8 cellular contexts compared by ENCODE assay signal in the genomic region with DNA sequence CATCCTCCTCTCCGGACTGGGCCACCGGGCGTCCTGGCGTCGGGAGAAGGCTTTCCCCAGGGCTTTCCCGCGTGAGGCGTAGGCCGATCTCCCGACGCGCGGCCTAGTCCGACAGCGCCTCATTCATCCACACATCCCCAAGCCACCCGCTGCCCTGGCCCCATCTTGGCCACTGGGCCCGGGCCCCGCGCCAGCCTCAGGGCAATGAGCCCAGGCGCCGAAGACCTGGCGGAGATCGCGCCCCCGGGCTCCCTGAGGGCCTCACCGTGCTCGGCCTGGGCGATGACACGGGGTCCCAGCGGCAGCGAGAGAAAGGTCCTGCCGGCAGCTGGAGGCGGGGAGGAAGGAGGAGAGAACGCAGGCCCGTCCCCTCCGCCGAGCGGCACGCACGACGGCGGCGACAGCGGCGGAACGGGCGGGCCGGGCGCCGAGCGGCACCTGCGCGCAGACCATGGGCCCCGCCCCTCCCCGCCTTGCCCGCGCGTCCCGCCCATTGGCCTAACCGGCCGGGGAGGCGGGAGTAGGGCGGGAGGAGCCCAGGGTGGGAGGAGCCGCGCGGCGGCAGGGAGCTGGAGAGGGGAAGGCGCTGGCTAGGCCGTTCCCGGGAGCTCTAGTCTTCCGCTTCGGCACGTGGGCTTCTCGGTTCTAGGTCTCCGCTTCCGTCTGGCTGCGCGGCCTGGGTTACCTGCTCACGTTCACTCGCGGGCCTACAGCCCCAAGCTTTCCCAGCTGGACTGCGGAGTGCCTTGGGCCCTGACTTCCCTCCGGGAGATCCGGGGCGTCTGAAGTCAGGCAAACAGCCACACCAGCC. TPM values are rescaled to one million over a fixed set of nuclear protein-coding genes. Genes with fewer than 3 reads are reported as not detected.
DNase-seq lines count a peak whose midpoint lies in the region; ATAC-seq and TF ChIP-seq lines count a peak whose summit lies in the region.

A gene (minus strand): TSS at position 346 of the 811 bp plus-strand sequence. CDS start 1,717 bp downstream, outside the sequence.

- H3K9me3 ChIP-seq in MM.1S (replicated peaks; ENCODE audit: insufficient read depth, low read length) = no peaks in the 10 kb centered on the region

- peak within 1 kb of the TSS; percentile 86 to 93 (median 91) for H3K27ac Mint-ChIP-seq in nephron

- TF ChIP-seq CTCF in MM.1S (IDR thresholded peaks at IDR 0.05; ENCODE audit: low read length) (no peak), fibroblast of the aortic adventitia (IDR thresholded peaks at IDR 0.05; ENCODE audit: insufficient read depth, low read length) (no peak), nephron (IDR thresholded peaks at IDR 0.05; ENCODE audit: unreplicated experiment in 3 of 3) (no peak)

- peak; percentile 99 for ATAC-seq in stimulated activated naive CD8-positive, alpha-beta T cell treated with anti-CD3 and anti-CD28 coated beads, Interleukin-15, Interleukin-2, amounts not matched to agents 100 U/mL and 50 U/mL, for 24 hours

- DNase-seq in G401 (ENCODE audit: low spot score) (peak; percentile 92), HCEC 1CT (peak; percentile 92), MM.1S (peak; percentile 95), SHP77 treated with DMSO at 0.1 percent for 48 hours (lab: John Stamatoyannopoulos, UW) (peak; percentile 17), fibroblast of the aortic adventitia (ENCODE audit: low read depth) (peak; percentile 85)
- DNase-seq in activated effector memory CD4-positive, alpha-beta T cell treated with anti-CD3 and anti-CD28 coated beads, Interleukin-2, amount 50 U/mL, for 16 hours = peak; percentile 99
- peak; percentile 98 for DNase-seq in stimulated activated naive CD8-positive, alpha-beta T cell treated with anti-CD3 and anti-CD28 coated beads, Interleukin-15, Interleukin-2, amounts not matched to agents 100 U/mL and 50 U/mL, for 24 hours

- peaks cover 12% of the 10 kb centered on the region for H3K4me1 Mint-ChIP-seq in nephron

- no peaks in the 10 kb centered on the region for H3F3A ChIP-seq in MM.1S (ENCODE audit: insufficient read depth, low read length)

- peak within 1 kb of the TSS; percentile 96 for H3K4me2 ChIP-seq in MM.1S (ENCODE audit: low read depth, low read length)

- peak within 1 kb of the TSS; percentile 87 to 91 (median 88) for H3K4me3 Mint-ChIP-seq in nephron

- no peaks in the 10 kb centered on the region for H3K4me1 ChIP-seq in MM.1S (ENCODE audit: low read length)

- H3K36me3 ChIP-seq in MM.1S (replicated peaks; ENCODE audit: insufficient read depth, low read length) = peaks cover 8% of the 10 kb centered on the region; the same call in 1 of the 2 replicates

- H3K4me3 ChIP-seq in MM.1S (ENCODE audit: low read length) = peak within 1 kb of the TSS; percentile 77
- H3K4me3 ChIP-seq in fibroblast of the aortic adventitia (ENCODE audit: low read depth, low read length) = peak within 1 kb of the TSS; percentile 79

- in situ Hi-C loops in G401 (cut with HindIII; ENCODE audit: low sequenced_read_pairs) = no loop called here

- no peaks in the 10 kb centered on the region for H3K27me3 ChIP-seq in MM.1S (replicated peaks; ENCODE audit: insufficient read depth, low read length)

- peaks cover 19% of the 10 kb centered on the region for H3K36me3 Mint-ChIP-seq in nephron (ENCODE audit: low read depth)

- H3K9me2 ChIP-seq in MM.1S (replicated peaks; ENCODE audit: insufficient read depth, low read length) = no peaks in the 10 kb centered on the region

- H3K9ac ChIP-seq in MM.1S (ENCODE audit: low read length) = peak within 1 kb of the TSS; percentile 80

- peak within 1 kb of the TSS; percentile 94 for H2AFZ ChIP-seq in MM.1S (ENCODE audit: low read length)

- H4K20me1 ChIP-seq in MM.1S (ENCODE audit: insufficient read depth, low read length) = no peaks in the 10 kb centered on the region

- H3K79me2 ChIP-seq in MM.1S (ENCODE audit: low read length) = peaks cover 47% of the 10 kb centered on the region

- H3K27ac ChIP-seq in MM.1S (ENCODE audit: low read length) = peak within 1 kb of the TSS; percentile 51; the same call in 1 of the 2 replicates

- H3K9me3 Mint-ChIP-seq in nephron = no peaks in the 10 kb centered on the region

- no peaks in the 10 kb centered on the region for H3K27me3 Mint-ChIP-seq in nephron (ENCODE audit: low read depth)

RNA-seq across cellular contexts. Expression of the gene that starts here (rescaled TPM):
- 149 and 250 TPM in 2 replicates for total RNA-seq in G401 (2014; rRNA removed; shearing (Covaris generic))
- 31.9 and 89.7 TPM in 2 replicates for total RNA-seq in fibroblast of the aortic adventitia (ENCODE audit: low replicate concordance)

Comparison
In these comparisons a context has a peak if more than half of its experiments do, and no peak if none do; other contexts are left out.
1. Peak in every context shown above with its lines: DNase-seq, ATAC-seq, H3K4me3 ChIP-seq and H3K27ac ChIP-seq.
2. DNase-seq: peak in every context shown above with its lines; median percentile 99 in activated effector memory CD4-positive, alpha-beta T cell treated with anti-CD3 and anti-CD28 coated beads, Interleukin-2, amount 50 U/mL, for 16 hours; 98 in stimulated activated naive CD8-positive, alpha-beta T cell treated with anti-CD3 and anti-CD28 coated beads, Interleukin-15, Interleukin-2, amounts not matched to agents 100 U/mL and 50 U/mL, for 24 hours; 95 in MM.1S; 92 in G401; 92 in HCEC 1CT; 85 in fibroblast of the aortic adventitia; 17 in SHP77 treated with DMSO at 0.1 percent for 48 hours.